ENCODE assay signal across 23 cellular contexts in genomic region chr7:43856996-43857395, GRCh38. TPM values are rescaled to one million over a fixed set of nuclear protein-coding genes. Genes with fewer than 3 reads are reported as not detected.
DNase-seq lines count a peak whose midpoint lies in the region; ATAC-seq and TF ChIP-seq lines count a peak whose summit lies in the region.
"Had no signal": no experiment of that assay in that cellular context is flagged by ENCODE, and none has a peak within 500 bp of the region (broad histone marks: within the 10 kb centered on the region; RNA-seq: fewer than 3 reads in every experiment).

No MANE protein-coding gene starts in this region.

- H3K4me3 Mint-ChIP-seq in H9 = no peak overlapping the region
- H3K4me3 Mint-ChIP-seq: activated CD4-positive, alpha-beta memory T cell treated with anti-CD3 and anti-CD28 coated beads for 36 hours; activated naive CD4-positive, alpha-beta T cell treated with anti-CD3 and anti-CD28 coated beads, Interleukin-2, amount 50 U/mL, for 24 hours; CD4-positive, alpha-beta memory T cell; WTC11 had no signal

- H3K14ac ChIP-seq in H9 (ENCODE audit: insufficient read depth, low read length) = no peak overlapping the region

- no peak overlapping the region for H4K5ac ChIP-seq in H9 (ENCODE audit: insufficient read length, low read depth, low read length)

- no peak overlapping the region for H3T11ph ChIP-seq in H9 (ENCODE audit: low read length)

- H2BK120ac ChIP-seq in H9 (ENCODE audit: low read depth, low read length, poor library complexity, severe bottlenecking) = no peak overlapping the region

- H3K27ac ChIP-seq in H9 (ENCODE audit: insufficient read length, low read depth, low read length) = no peak overlapping the region
- H3K27ac ChIP-seq: prostate gland, suprapubic skin had no signal

- H3K27me3 ChIP-seq in H9 (ENCODE audit: insufficient read depth, low read length) = no peaks in the 10 kb centered on the region
- H3K27me3 ChIP-seq: suprapubic skin had no signal

- H2AK5ac ChIP-seq in H9 (ENCODE audit: insufficient read length, low read length) = no peak overlapping the region

- peaks cover 0 to 5% (median 4%) of the 10 kb centered on the region in 3 experiments; a peak in 5 of 7 replicates for H3K36me3 Mint-ChIP-seq in H9 (ENCODE audit: insufficient read depth in 1 of 3, low read depth in 3 of 3)
- H3K36me3 Mint-ChIP-seq: activated CD4-positive, alpha-beta memory T cell treated with anti-CD3 and anti-CD28 coated beads for 36 hours; activated naive CD4-positive, alpha-beta T cell treated with anti-CD3 and anti-CD28 coated beads, Interleukin-2, amount 50 U/mL, for 24 hours; CD4-positive, alpha-beta memory T cell had no signal

- H3K9ac ChIP-seq in H9 (ENCODE audit: extremely low read depth, insufficient read length, low read length) = no peak overlapping the region

- H3K56ac ChIP-seq in H9 (ENCODE audit: insufficient read length, low read depth, low read length) = no peak overlapping the region

- no peak overlapping the region for H2BK20ac ChIP-seq in H9 (ENCODE audit: low read depth, low read length, poor library complexity, severe bottlenecking)

- no peak overlapping the region for H3K4ac ChIP-seq in H9 (ENCODE audit: low read depth, low read length)

- H4K8ac ChIP-seq in H9 (replicated peaks; ENCODE audit: insufficient read length, low read depth, low read length) = no peak overlapping the region

- WGBS in H9 (ENCODE audit: extremely low coverage, insufficient read length, low lambda C conversion rate) = no CpG with 5 or more reads among the region's 1 CpG

- H4K91ac ChIP-seq in H9 (ENCODE audit: insufficient read length, low read depth, low read length) = no peak overlapping the region

- no peak overlapping the region for H2BK15ac ChIP-seq in H9 (ENCODE audit: low read depth, low read length)

- H2AFZ ChIP-seq in H9 (ENCODE audit: low read length) = no peak overlapping the region

- no peaks in the 10 kb centered on the region for H3K79me1 ChIP-seq in H9 (ENCODE audit: insufficient read depth, low read depth, low read length, poor library complexity, severe bottlenecking)

- H3K18ac ChIP-seq in H9 (ENCODE audit: insufficient read length, low read depth, low read length) = no peak overlapping the region

- no peaks in the 10 kb centered on the region for H3K9me3 ChIP-seq in H9 (ENCODE audit: control insufficient read depth, low read depth, low read length)
- H3K9me3 ChIP-seq: prostate gland, suprapubic skin had no signal

- peaks cover 0 to 5% of the 10 kb centered on the region in 2 experiments; a peak in 2 of 5 replicates for H3K9me3 Mint-ChIP-seq in H9
- H3K9me3 Mint-ChIP-seq: activated CD4-positive, alpha-beta memory T cell treated with anti-CD3 and anti-CD28 coated beads for 36 hours; activated naive CD4-positive, alpha-beta T cell treated with anti-CD3 and anti-CD28 coated beads, Interleukin-2, amount 50 U/mL, for 24 hours; CD4-positive, alpha-beta memory T cell had no signal

- no peak overlapping the region for H3K4me2 ChIP-seq in H9 (ENCODE audit: insufficient read depth, insufficient read length, low read length)

- H4K20me1 ChIP-seq in H9 (ENCODE audit: control insufficient read depth, insufficient read depth, insufficient read length) = no peaks in the 10 kb centered on the region

- no peak overlapping the region for H3K4me3 ChIP-seq in fibroblast of mammary gland (ENCODE audit: control insufficient read depth, low read depth, low read length)
- H3K4me3 ChIP-seq: lung, prostate gland, suprapubic skin had no signal

- no peaks in the 10 kb centered on the region for H3K4me1 ChIP-seq in H9 (ENCODE audit: insufficient read depth, low read length)
- H3K4me1 ChIP-seq: prostate gland, suprapubic skin had no signal

- H3K27me3 Mint-ChIP-seq in H9 (ENCODE audit: low read depth) = no peaks in the 10 kb centered on the region
- H3K27me3 Mint-ChIP-seq: activated CD4-positive, alpha-beta memory T cell treated with anti-CD3 and anti-CD28 coated beads for 36 hours; activated naive CD4-positive, alpha-beta T cell treated with anti-CD3 and anti-CD28 coated beads, Interleukin-2, amount 50 U/mL, for 24 hours; CD4-positive, alpha-beta memory T cell had no signal

- TF ChIP-seq CTCF in fibroblast of mammary gland (conservative IDR thresholded peaks at IDR 0.05; ENCODE audit: control insufficient read depth, insufficient read depth, low read depth, low read length) = no peak
- TF ChIP-seq CTCF in H9 (conservative IDR thresholded peaks at IDR 0.05) = no peak

- H3K23me2 ChIP-seq in H9 (ENCODE audit: insufficient read length, low read depth, low read length, poor library complexity, severe bottlenecking) = no peaks in the 10 kb centered on the region

- H3K79me2 ChIP-seq in H9 (ENCODE audit: insufficient read depth, low read length) = no peaks in the 10 kb centered on the region

- DNase-seq in A172 (ENCODE audit: low spot score) = peak; percentile 57
- peak; percentile 51 for DNase-seq in Daoy (ENCODE audit: low read depth)
- DNase-seq in RKO (ENCODE audit: low spot score) = peak; percentile 49
- peak; percentile 82 for DNase-seq in fibroblast of mammary gland (ENCODE audit: low read depth)
- no peak for DNase-seq in ecto neural progenitor cell (ENCODE audit: low spot score)
- DNase-seq in H9 = no peak
- DNase-seq: activated CD4-positive, alpha-beta memory T cell treated with anti-CD3 and anti-CD28 coated beads for 36 hours; CD4-positive, alpha-beta memory T cell; DMS153; effector CD8-positive, alpha-beta T cell; H7; Kasumi-1; kidney; NCI-H1092; NCI-H2081; NCI-H446; NK-92 treated with Interleukin-12 subunit alpha and Interleukin-12 subunit beta, amount 100 ng/mL, for 24 hours had no signal

- no peak for ATAC-seq in HG03432 (IDR thresholded peaks at IDR 0.05; ENCODE audit: unreplicated experiment)
- ATAC-seq: WTC11 had no signal

- no peak overlapping the region for H2BK12ac ChIP-seq in H9 (ENCODE audit: insufficient read length, low read depth, low read length)

- no peak overlapping the region for H2BK5ac ChIP-seq in H9 (ENCODE audit: insufficient read length, low read length)

- no peak overlapping the region for H3K27ac Mint-ChIP-seq in H9
- H3K27ac Mint-ChIP-seq: activated CD4-positive, alpha-beta memory T cell treated with anti-CD3 and anti-CD28 coated beads for 36 hours; activated naive CD4-positive, alpha-beta T cell treated with anti-CD3 and anti-CD28 coated beads, Interleukin-2, amount 50 U/mL, for 24 hours; CD4-positive, alpha-beta memory T cell; WTC11 had no signal

- H3K4me1 Mint-ChIP-seq in H9 = no peaks in the 10 kb centered on the region
- H3K4me1 Mint-ChIP-seq: activated naive CD4-positive, alpha-beta T cell treated with anti-CD3 and anti-CD28 coated beads, Interleukin-2, amount 50 U/mL, for 24 hours; WTC11 had no signal

- H3K23ac ChIP-seq in H9 (ENCODE audit: insufficient read length, low read depth, low read length) = no peak overlapping the region

RNA-seq across cellular contexts. Expression of gene MRPS24, which starts 12.3 kb away (rescaled TPM):
- total RNA-seq in A172 (2014; rRNA removed; shearing (Covaris generic)) = 230 and 294 TPM in 2 replicates
- 268 and 373 TPM in 2 replicates for total RNA-seq in Daoy (2014; rRNA removed; shearing (Covaris generic))
- total RNA-seq in H9 (2021) = 116 and 118 TPM in 2 replicates

RNA-seq across cellular contexts. Expression of gene URGCP, which starts 49.4 kb away (rescaled TPM):
- total RNA-seq in A172 (2014; rRNA removed; shearing (Covaris generic)) = 37.8 and 41.8 TPM in 2 replicates
- 46.2 and 55.7 TPM in 2 replicates for total RNA-seq in Daoy (2014; rRNA removed; shearing (Covaris generic))
- total RNA-seq in H9 (2021) = 30.5 and 30.7 TPM in 2 replicates

Comparison
In these comparisons a context has a peak if more than half of its experiments do, and no peak if none do; other contexts are left out.
1. DNase-seq: peak in A172 (single experiment), Daoy (single experiment), RKO (single experiment) and fibroblast of mammary gland (single experiment); none in ecto neural progenitor cell (single experiment) and H9 (single experiment).